Comparison of ENCODE assay signal across 29 cellular contexts in genomic region chr14:104123879-104124278, GRCh38. TPM values are rescaled to one million over a fixed set of nuclear protein-coding genes. Genes with fewer than 3 reads are reported as not detected.
"Had no signal": no experiment of that assay in that cellular context is flagged by ENCODE, and none has a peak within 500 bp of the region (broad histone marks: within the 10 kb centered on the region; RNA-seq: fewer than 3 reads in every experiment).

No MANE protein-coding gene starts in this region.

- H3K27ac Mint-ChIP-seq: natural killer cell treated with Interleukin-12 subunit alpha and Interleukin-12 subunit beta and Interleukin-15 and Interleukin-18, amount 100 ng/mL, for 72 hours; nephron progenitor cell; progenitor cell of endocrine pancreas; stimulated activated effector memory CD8-positive, alpha-beta T cell treated with anti-CD3 and anti-CD28 coated beads, Interleukin-12 subunit alpha, Interleukin-12 subunit beta, amount 100 ng/mL, for 72 hours; stimulated activated naive B cell treated with anti-CD40 and anti-IgM and Interleukin-4, amounts not matched to agents 10 μg/mL and 1 μg/mL and 100 μg/mL, for 72 hours; stimulated activated naive CD8-positive, alpha-beta T cell treated with anti-CD3 and anti-CD28 coated beads, Interleukin-15, Interleukin-2, amounts not matched to agents 100 ng/mL and 50 ng/mL, for 24 hours had no signal

- H3K27ac ChIP-seq: neutrophil, parathyroid adenoma, psoas muscle, right lobe of liver, sigmoid colon, stomach, thoracic aorta, thyroid gland, tibial nerve, upper lobe of left lung, vagina had no signal

- H3K4me3 Mint-ChIP-seq: natural killer cell treated with Interleukin-12 subunit alpha and Interleukin-12 subunit beta and Interleukin-15 and Interleukin-18, amount 100 ng/mL, for 72 hours; nephron progenitor cell; neural crest cell; stimulated activated effector memory CD8-positive, alpha-beta T cell treated with anti-CD3 and anti-CD28 coated beads, Interleukin-12 subunit alpha, Interleukin-12 subunit beta, amount 100 ng/mL, for 72 hours; stimulated activated naive B cell treated with anti-CD40 and anti-IgM and Interleukin-4, amounts not matched to agents 10 μg/mL and 1 μg/mL and 100 μg/mL, for 72 hours; stimulated activated naive CD8-positive, alpha-beta T cell treated with anti-CD3 and anti-CD28 coated beads, Interleukin-15, Interleukin-2, amounts not matched to agents 100 ng/mL and 50 ng/mL, for 24 hours had no signal

- FAIRE-seq: small intestine, urothelium cell line had no signal

- DNase-seq: nephron progenitor cell; nucleus accumbens; right cardiac atrium; sigmoid colon; small intestine; stimulated activated CD4-positive, alpha-beta T cell treated with anti-CD3 and anti-CD28 coated beads, Interleukin-15, amount 100 ng/mL, for 24 hours; stimulated activated CD4-positive, alpha-beta T cell treated with anti-CD3 and anti-CD28 coated beads, Interleukin-2, amount 100 ng/mL, for 24 hours; stimulated activated CD4-positive, alpha-beta T cell treated with anti-CD3 and anti-CD28 coated beads, Interleukin-2, amount 100 ng/mL, for 48 hours; stimulated activated CD4-positive, alpha-beta T cell treated with anti-CD3 and anti-CD28 coated beads, Interleukin-4, amount 100 ng/mL, for 24 hours; stimulated activated naive B cell treated with anti-CD40 and anti-IgM and Interleukin-4, amounts not matched to agents 10 μg/mL and 1 μg/mL and 100 μg/mL, for 72 hours; stimulated activated naive CD4-positive, alpha-beta T cell treated with Interleukin-2 at 50 U/mL for 16 hours; stomach; thyroid gland; trophoblast cell; upper lobe of left lung had no signal

- ATAC-seq: natural killer cell treated with Interleukin-12 subunit alpha and Interleukin-12 subunit beta and Interleukin-15 and Interleukin-18, amount 100 ng/mL, for 72 hours; psoas muscle; right cardiac atrium; right lobe of liver; stimulated activated effector memory CD8-positive, alpha-beta T cell treated with anti-CD3 and anti-CD28 coated beads, Interleukin-12 subunit alpha, Interleukin-12 subunit beta, amount 100 ng/mL, for 72 hours; stimulated activated naive B cell treated with anti-CD40 and anti-IgM and Interleukin-4, amounts not matched to agents 10 μg/mL and 1 μg/mL and 100 μg/mL, for 72 hours had no signal

- H3K36me3 ChIP-seq: neutrophil, right lobe of liver, sigmoid colon, stomach, thoracic aorta, thyroid gland, tibial nerve, upper lobe of left lung, vagina had no signal

- H3K36me3 Mint-ChIP-seq: stimulated activated effector memory CD8-positive, alpha-beta T cell treated with anti-CD3 and anti-CD28 coated beads, Interleukin-12 subunit alpha, Interleukin-12 subunit beta, amount 100 ng/mL, for 72 hours had no signal

- H3K4me1 Mint-ChIP-seq: nephron progenitor cell; neural crest cell; stimulated activated effector memory CD8-positive, alpha-beta T cell treated with anti-CD3 and anti-CD28 coated beads, Interleukin-12 subunit alpha, Interleukin-12 subunit beta, amount 100 ng/mL, for 72 hours; stimulated activated naive B cell treated with anti-CD40 and anti-IgM and Interleukin-4, amounts not matched to agents 10 μg/mL and 1 μg/mL and 100 μg/mL, for 72 hours had no signal

- H3K9me3 ChIP-seq: neutrophil, thyroid gland, vagina had no signal

- H3K4me1 ChIP-seq: parathyroid adenoma, psoas muscle, right lobe of liver, sigmoid colon, stomach, thyroid gland, tibial nerve, upper lobe of left lung, vagina had no signal

- H3K4me3 ChIP-seq: psoas muscle, right lobe of liver, sigmoid colon, stomach, thoracic aorta, thyroid gland, tibial nerve, upper lobe of left lung, vagina had no signal

- H2AFZ ChIP-seq: parathyroid adenoma had no signal

- H3K9ac ChIP-seq: parathyroid adenoma had no signal

- H3K79me2 ChIP-seq: parathyroid adenoma had no signal

- H3K27me3 ChIP-seq: right lobe of liver, thyroid gland, vagina had no signal

RNA-seq across cellular contexts. Expression of gene KIF26A, which starts 14.5 kb away (rescaled TPM):
- total RNA-seq: natural killer cell treated with Interleukin-12 subunit alpha and Interleukin-12 subunit beta and Interleukin-15 and Interleukin-18, amount 100 ng/mL, for 72 hours had no signal

RNA-seq across cellular contexts. Expression of gene ASPG, which starts 38.4 kb away (rescaled TPM):
- total RNA-seq: natural killer cell treated with Interleukin-12 subunit alpha and Interleukin-12 subunit beta and Interleukin-15 and Interleukin-18, amount 100 ng/mL, for 72 hours; neural crest cell; osteocyte; progenitor cell of endocrine pancreas had no signal
